In the genomic region with DNA sequence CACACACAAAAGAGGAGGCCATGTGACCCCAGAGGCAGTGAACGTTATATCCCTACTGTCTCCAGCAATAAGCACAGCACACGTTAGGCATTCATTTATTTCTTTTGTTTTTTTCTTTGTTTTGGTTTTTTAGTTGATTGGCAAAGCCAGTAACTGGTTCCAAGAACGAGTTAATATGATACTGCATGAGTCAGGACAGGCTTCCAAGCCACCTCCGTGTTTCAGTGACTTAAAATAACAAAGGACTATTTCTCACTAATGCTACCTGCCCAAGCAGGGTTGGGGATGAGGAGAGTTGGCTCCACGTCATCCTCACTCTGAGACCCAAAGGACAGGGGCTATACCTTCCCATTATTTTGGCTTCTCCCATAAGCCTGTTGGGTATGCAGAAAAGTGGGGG, we compare ENCODE assay signal across 22 cellular contexts.
DNase-seq lines count a peak whose midpoint lies in the region; ATAC-seq and TF ChIP-seq lines count a peak whose summit lies in the region.
"Had no signal": no experiment of that assay in that cellular context is flagged by ENCODE, and none has a peak within 500 bp of the region (broad histone marks: within the 10 kb centered on the region; RNA-seq: fewer than 3 reads in every experiment).

No MANE protein-coding gene starts in this region.

- no peaks in the 10 kb centered on the region for H3K27me3 Mint-ChIP-seq in activated T-helper 17 cell treated with anti-CD3 and anti-CD28 coated beads, Interleukin-2, amount 50 U/mL, for 72 hours
- H3K27me3 Mint-ChIP-seq: CD4-positive, CD25-positive, alpha-beta regulatory T cell had no signal

- no peak overlapping the region for H3K4me2 ChIP-seq in osteoblast (ENCODE audit: insufficient read depth, low read length)

- peak overlapping the region; percentile 28 for H3K4me3 Mint-ChIP-seq in activated T-helper 17 cell treated with anti-CD3 and anti-CD28 coated beads, Interleukin-2, amount 50 U/mL, for 72 hours
- H3K4me3 Mint-ChIP-seq: CD4-positive, CD25-positive, alpha-beta regulatory T cell had no signal

- H3K79me2 ChIP-seq in osteoblast (ENCODE audit: insufficient read depth, low read length) = no peaks in the 10 kb centered on the region

- H2AFZ ChIP-seq in osteoblast (ENCODE audit: low read length) = no peak overlapping the region

- TF ChIP-seq POLR2A in GM18505 (IDR thresholded peaks at IDR 0.05; ENCODE audit: borderline replicate concordance, extremely low read depth, insufficient read depth, insufficient read length) = no peak

- no peaks in the 10 kb centered on the region for H3K36me3 Mint-ChIP-seq in activated T-helper 17 cell treated with anti-CD3 and anti-CD28 coated beads, Interleukin-2, amount 50 U/mL, for 72 hours (ENCODE audit: low read depth)
- H3K36me3 Mint-ChIP-seq: CD4-positive, CD25-positive, alpha-beta regulatory T cell had no signal

- DNase-seq in M059J (ENCODE audit: low read depth) = peak; percentile 40
- DNase-seq in renal cortical epithelial cell (ENCODE audit: low read depth) = peak; percentile 78
- no peak for DNase-seq in osteoblast (ENCODE audit: insufficient read length, low spot score, missing footprints)
- DNase-seq in DMS53 treated with DMSO at 0.1 percent for 48 hours (lab: John Stamatoyannopoulos, UW; ENCODE audit: unreplicated experiment) = no peak
- DNase-seq: BE2C; CD4-positive, CD25-positive, alpha-beta regulatory T cell; DMS79 treated with DMSO at 0.1 percent for 48 hours; GOT3; NCI-H1092; NCI-H1436 treated with DMSO at 0.1 percent for 48 hours; NCI-H1930; NCI-H345; NCI-H524; NCI-H774; NK-92 treated with Interleukin-12 subunit alpha and Interleukin-12 subunit beta, amount 100 ng/mL, for 24 hours had no signal

- no peaks in the 10 kb centered on the region for H4K20me1 ChIP-seq in osteoblast (ENCODE audit: insufficient read depth, low read length)

- no peak overlapping the region for H3K27ac ChIP-seq in osteoblast (ENCODE audit: low read depth, low read length)

- peak overlapping the region; percentile 25 for H3K27ac Mint-ChIP-seq in activated T-helper 17 cell treated with anti-CD3 and anti-CD28 coated beads, Interleukin-2, amount 50 U/mL, for 72 hours
- H3K27ac Mint-ChIP-seq: CD4-positive, CD25-positive, alpha-beta regulatory T cell had no signal

- H3K27me3 ChIP-seq in osteoblast (ENCODE audit: insufficient read depth, low read length) = no peaks in the 10 kb centered on the region
- H3K27me3 ChIP-seq: BE2C had no signal

- peak; percentile 61 for ATAC-seq in activated T-helper 17 cell treated with anti-CD3 and anti-CD28 coated beads, Interleukin-2, amount 50 U/mL, for 72 hours (replicated peaks)
- ATAC-seq in esophagus mucosa = peak; percentile 70
- ATAC-seq in GM18861 (IDR thresholded peaks at IDR 0.05; ENCODE audit: unreplicated experiment) = no peak
- no peak for ATAC-seq in GM18505 (IDR thresholded peaks at IDR 0.05; ENCODE audit: unreplicated experiment)
- ATAC-seq: HCT116, Panc1, SK-N-SH treated with all-trans-retinoic acid at 6 μM for 48 hours had no signal

- H3K4me1 Mint-ChIP-seq in activated T-helper 17 cell treated with anti-CD3 and anti-CD28 coated beads, Interleukin-2, amount 50 U/mL, for 72 hours = peaks cover 23% of the 10 kb centered on the region

- no peaks in the 10 kb centered on the region for H3K4me1 ChIP-seq in osteoblast (ENCODE audit: insufficient read depth, low read length)

- no peak overlapping the region for H3K4me3 ChIP-seq in osteoblast (ENCODE audit: insufficient read depth, low read length)

- no peaks in the 10 kb centered on the region for H3K9me3 Mint-ChIP-seq in activated T-helper 17 cell treated with anti-CD3 and anti-CD28 coated beads, Interleukin-2, amount 50 U/mL, for 72 hours

- TF ChIP-seq CTCF in osteoblast (IDR thresholded peaks at IDR 0.05; ENCODE audit: extremely low read depth, low read depth, low read length) = no peak

- H3K9me3 ChIP-seq in osteoblast (ENCODE audit: low read depth, low read length) = no peaks in the 10 kb centered on the region
- H3K9me3 ChIP-seq: BE2C had no signal

- no peaks in the 10 kb centered on the region for H3K36me3 ChIP-seq in osteoblast (ENCODE audit: insufficient read depth, low read length)
- H3K36me3 ChIP-seq: BE2C had no signal

Comparison
In these comparisons a context has a peak if more than half of its experiments do, and no peak if none do; other contexts are left out.
1. DNase-seq: peak in M059J (single experiment) and renal cortical epithelial cell (single experiment); none in osteoblast (single experiment) and DMS53 treated with DMSO at 0.1 percent for 48 hours (single experiment).
2. ATAC-seq: peak in activated T-helper 17 cell treated with anti-CD3 and anti-CD28 coated beads, Interleukin-2, amount 50 U/mL, for 72 hours (single experiment) and esophagus mucosa (single experiment); none in GM18861 (single experiment) and GM18505 (single experiment).